In the genomic region with DNA sequence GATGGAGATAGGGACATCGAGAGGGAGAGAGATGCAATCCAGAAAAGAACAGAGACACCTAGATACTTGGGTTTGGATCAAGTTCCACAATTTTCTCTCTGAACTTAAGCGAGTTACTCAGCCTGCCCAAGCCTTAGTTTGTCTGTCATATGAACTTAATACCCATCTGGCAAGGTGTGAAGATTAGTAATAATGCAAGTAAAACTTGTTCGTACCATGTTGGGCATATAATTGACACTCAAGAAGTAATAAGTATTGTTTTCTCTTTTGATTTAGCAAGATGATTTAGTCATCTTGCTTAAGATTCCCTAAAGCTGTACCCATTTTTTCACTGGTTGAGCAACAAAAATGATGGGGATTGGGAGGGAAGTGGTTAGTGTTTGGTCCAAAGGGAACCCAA, we compare ENCODE assay signal across 1 cellular context.
TF ChIP-seq lines count a peak whose summit lies in the region.

No MANE protein-coding gene starts in this region.

TF ChIP-seq in IMR-90, 13 proteins besides CTCF, POLR2A, EP300 and RAD21:
- no peak for TF ChIP-seq BHLHE40 (IDR thresholded peaks at IDR 0.05; ENCODE audit: low read depth, low read length)
- no peak for TF ChIP-seq CEBPB (IDR thresholded peaks at IDR 0.05; ENCODE audit: low read depth, low read length)
